In genomic region chr15:28396022-28396421, GRCh38 we compare ENCODE assay signal across 5 cellular contexts. TPM values are rescaled to one million over a fixed set of nuclear protein-coding genes. Genes with fewer than 3 reads are reported as not detected.
"Had no signal": no experiment of that assay in that cellular context is flagged by ENCODE, and none has a peak within 500 bp of the region (broad histone marks: within the 10 kb centered on the region; RNA-seq: fewer than 3 reads in every experiment).

No MANE protein-coding gene starts in this region.

RNA-seq across cellular contexts. Expression of gene GOLGA8F, which starts 17.6 kb away (rescaled TPM):
- total RNA-seq: HepG2, HT1080, IMR-90 had no signal
- polyA plus RNA-seq: HepG2, IgD-negative memory B cell, IMR-90 had no signal

RNA-seq across cellular contexts. Expression of gene GOLGA6L24, which starts 38.1 kb away (rescaled TPM):
- total RNA-seq: HepG2, HT-29, HT1080, IMR-90 had no signal
- polyA plus RNA-seq: HepG2, IgD-negative memory B cell, IMR-90 had no signal
